ENCODE assay signal across 1 cellular context in the genomic region with DNA sequence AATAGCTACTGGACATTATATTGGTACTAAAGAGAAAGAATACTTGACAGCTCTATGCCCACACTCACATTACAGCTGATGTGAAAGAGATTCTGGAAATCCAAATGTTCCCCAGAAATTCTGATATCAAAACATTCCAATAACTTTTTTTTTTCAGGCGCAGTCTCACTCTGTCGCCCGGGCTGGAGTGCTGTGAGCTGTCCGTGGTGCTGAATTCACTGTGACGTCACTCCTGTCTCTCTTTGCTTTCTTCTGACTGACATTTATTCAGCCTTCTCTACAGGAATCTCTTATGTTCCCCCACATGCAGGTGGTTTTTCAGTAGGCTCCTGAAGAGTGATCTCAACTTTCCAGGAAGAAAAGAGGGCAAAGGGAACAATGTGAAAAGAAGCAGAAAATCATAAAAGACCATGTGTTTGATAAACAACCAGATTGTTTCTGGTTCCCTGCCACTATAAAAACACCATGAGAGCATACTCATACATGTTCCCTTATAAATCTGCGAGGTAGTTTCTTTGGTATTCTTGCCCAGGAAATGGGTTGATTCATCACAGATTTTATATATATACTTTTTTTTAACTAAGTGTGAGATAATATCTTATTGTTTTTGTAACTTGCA.
A peak's percentile ranks its signal among the peaks of the same experiment; 100 is the strongest.
TF ChIP-seq lines count a peak whose summit lies in the region.

No MANE protein-coding gene starts in this region.

TF ChIP-seq in HepG2, 621 proteins besides CTCF, POLR2A, EP300 and RAD21 (continues in another document):
- TF ChIP-seq TEF (CRISPR knock-in tag; IDR thresholded peaks at IDR 0.05) (peak; percentile 87), REXO4 (CRISPR knock-in tag; IDR thresholded peaks at IDR 0.05; ENCODE audit: borderline replicate concordance) (no peak), IKZF5 (CRISPR knock-in tag; IDR thresholded peaks at IDR 0.05) (peak; percentile 34; the same call in 1 of the 2 replicates), REPIN1 (CRISPR knock-in tag; IDR thresholded peaks at IDR 0.05; ENCODE audit: borderline replicate concordance, low read depth) (no peak), FOXO1 (CRISPR knock-in tag; IDR thresholded peaks at IDR 0.05) (no peak), ZNF10 (CRISPR knock-in tag; IDR thresholded peaks at IDR 0.05; ENCODE audit: borderline replicate concordance, low read depth) (no peak), CHD4 (IDR thresholded peaks at IDR 0.05; ENCODE audit: borderline replicate concordance, low read length) (no peak), THAP11 (CRISPR knock-in tag; IDR thresholded peaks at IDR 0.05) (peak; percentile 49; the same call in 1 of the 2 replicates), MTA1 (CRISPR knock-in tag; IDR thresholded peaks at IDR 0.05; ENCODE audit: borderline replicate concordance) (no peak), ARID2 (CRISPR knock-in tag; IDR thresholded peaks at IDR 0.05; ENCODE audit: borderline replicate concordance) (no peak), MYPOP (CRISPR knock-in tag; IDR thresholded peaks at IDR 0.05) (0 out of 2 replicates have a peak, but pooled peaks have one; percentile 37), ZKSCAN8 (CRISPR knock-in tag; IDR thresholded peaks at IDR 0.05; ENCODE audit: borderline replicate concordance) (no peak), CEBPG (CRISPR knock-in tag; IDR thresholded peaks at IDR 0.05) (0 out of 2 replicates have a peak, but pooled peaks have one; percentile 16), ZNF44 (CRISPR knock-in tag; IDR thresholded peaks at IDR 0.05) (no peak), NCOA2 (CRISPR knock-in tag; IDR thresholded peaks at IDR 0.05) (peak; percentile 54; the same call in 1 of the 2 replicates), ZNF891 (CRISPR knock-in tag; IDR thresholded peaks at IDR 0.05) (no peak), SNAPC4 (CRISPR knock-in tag; IDR thresholded peaks at IDR 0.05) (no peak), MZF1 (CRISPR knock-in tag; IDR thresholded peaks at IDR 0.05; ENCODE audit: borderline replicate concordance) (no peak), EEA1 (CRISPR knock-in tag; IDR thresholded peaks at IDR 0.05; ENCODE audit: borderline replicate concordance) (no peak), HOXA9 (CRISPR knock-in tag; IDR thresholded peaks at IDR 0.05; ENCODE audit: borderline replicate concordance) (no peak), ZBTB21 (CRISPR knock-in tag; IDR thresholded peaks at IDR 0.05) (0 out of 2 replicates have a peak, but pooled peaks have one; percentile 60), MYC (CRISPR knock-in tag; IDR thresholded peaks at IDR 0.05; ENCODE audit: borderline replicate concordance) (no peak), ZNF749 (CRISPR knock-in tag; IDR thresholded peaks at IDR 0.05; ENCODE audit: borderline replicate concordance) (peak; percentile 46; the same call in 1 of the 2 replicates), ETS1 (CRISPR knock-in tag; IDR thresholded peaks at IDR 0.05) (no peak), ZNF670 (CRISPR knock-in tag; IDR thresholded peaks at IDR 0.05; ENCODE audit: borderline replicate concordance) (no peak), ZNF772 (CRISPR knock-in tag; IDR thresholded peaks at IDR 0.05) (no peak), FOXP1 (IDR thresholded peaks at IDR 0.05) (no peak), FOXP1 (CRISPR knock-in tag; IDR thresholded peaks at IDR 0.05) (no peak), HMGA1 (CRISPR knock-in tag; conservative IDR thresholded peaks at IDR 0.05) (no peak), CREB1 (IDR thresholded peaks at IDR 0.05) (peak; percentile 98), CREB1 (CRISPR knock-in tag; IDR thresholded peaks at IDR 0.05) (peak; percentile 96), ZNF782 (CRISPR knock-in tag; IDR thresholded peaks at IDR 0.05; ENCODE audit: borderline replicate concordance) (no peak), ZFP1 (CRISPR knock-in tag; IDR thresholded peaks at IDR 0.05) (no peak), ZNF3 (CRISPR knock-in tag; IDR thresholded peaks at IDR 0.05) (no peak)
- TF ChIP-seq, protein P1, sequence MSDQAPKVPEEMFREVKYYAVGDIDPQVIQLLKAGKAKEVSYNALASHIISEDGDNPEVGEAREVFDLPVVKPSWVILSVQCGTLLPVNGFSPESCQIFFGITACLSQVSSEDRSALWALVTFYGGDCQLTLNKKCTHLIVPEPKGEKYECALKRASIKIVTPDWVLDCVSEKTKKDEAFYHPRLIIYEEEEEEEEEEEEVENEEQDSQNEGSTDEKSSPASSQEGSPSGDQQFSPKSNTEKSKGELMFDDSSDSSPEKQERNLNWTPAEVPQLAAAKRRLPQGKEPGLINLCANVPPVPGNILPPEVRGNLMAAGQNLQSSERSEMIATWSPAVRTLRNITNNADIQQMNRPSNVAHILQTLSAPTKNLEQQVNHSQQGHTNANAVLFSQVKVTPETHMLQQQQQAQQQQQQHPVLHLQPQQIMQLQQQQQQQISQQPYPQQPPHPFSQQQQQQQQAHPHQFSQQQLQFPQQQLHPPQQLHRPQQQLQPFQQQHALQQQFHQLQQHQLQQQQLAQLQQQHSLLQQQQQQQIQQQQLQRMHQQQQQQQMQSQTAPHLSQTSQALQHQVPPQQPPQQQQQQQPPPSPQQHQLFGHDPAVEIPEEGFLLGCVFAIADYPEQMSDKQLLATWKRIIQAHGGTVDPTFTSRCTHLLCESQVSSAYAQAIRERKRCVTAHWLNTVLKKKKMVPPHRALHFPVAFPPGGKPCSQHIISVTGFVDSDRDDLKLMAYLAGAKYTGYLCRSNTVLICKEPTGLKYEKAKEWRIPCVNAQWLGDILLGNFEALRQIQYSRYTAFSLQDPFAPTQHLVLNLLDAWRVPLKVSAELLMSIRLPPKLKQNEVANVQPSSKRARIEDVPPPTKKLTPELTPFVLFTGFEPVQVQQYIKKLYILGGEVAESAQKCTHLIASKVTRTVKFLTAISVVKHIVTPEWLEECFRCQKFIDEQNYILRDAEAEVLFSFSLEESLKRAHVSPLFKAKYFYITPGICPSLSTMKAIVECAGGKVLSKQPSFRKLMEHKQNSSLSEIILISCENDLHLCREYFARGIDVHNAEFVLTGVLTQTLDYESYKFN (CRISPR knock-in tag; conservative IDR thresholded peaks at IDR 0.05) = no peak
- TF ChIP-seq, protein P2, sequence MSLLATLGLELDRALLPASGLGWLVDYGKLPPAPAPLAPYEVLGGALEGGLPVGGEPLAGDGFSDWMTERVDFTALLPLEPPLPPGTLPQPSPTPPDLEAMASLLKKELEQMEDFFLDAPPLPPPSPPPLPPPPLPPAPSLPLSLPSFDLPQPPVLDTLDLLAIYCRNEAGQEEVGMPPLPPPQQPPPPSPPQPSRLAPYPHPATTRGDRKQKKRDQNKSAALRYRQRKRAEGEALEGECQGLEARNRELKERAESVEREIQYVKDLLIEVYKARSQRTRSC (CRISPR knock-in tag; IDR thresholded peaks at IDR 0.05; ENCODE audit: low read depth) = no peak
- TF ChIP-seq, protein P3, sequence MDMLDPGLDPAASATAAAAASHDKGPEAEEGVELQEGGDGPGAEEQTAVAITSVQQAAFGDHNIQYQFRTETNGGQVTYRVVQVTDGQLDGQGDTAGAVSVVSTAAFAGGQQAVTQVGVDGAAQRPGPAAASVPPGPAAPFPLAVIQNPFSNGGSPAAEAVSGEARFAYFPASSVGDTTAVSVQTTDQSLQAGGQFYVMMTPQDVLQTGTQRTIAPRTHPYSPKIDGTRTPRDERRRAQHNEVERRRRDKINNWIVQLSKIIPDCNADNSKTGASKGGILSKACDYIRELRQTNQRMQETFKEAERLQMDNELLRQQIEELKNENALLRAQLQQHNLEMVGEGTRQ (IDR thresholded peaks at IDR 0.05; ENCODE audit: low read depth, low read length) = no peak
- TF ChIP-seq, protein P3 (CRISPR knock-in tag; IDR thresholded peaks at IDR 0.05; ENCODE audit: borderline replicate concordance) = no peak
- TF ChIP-seq, protein P4, sequence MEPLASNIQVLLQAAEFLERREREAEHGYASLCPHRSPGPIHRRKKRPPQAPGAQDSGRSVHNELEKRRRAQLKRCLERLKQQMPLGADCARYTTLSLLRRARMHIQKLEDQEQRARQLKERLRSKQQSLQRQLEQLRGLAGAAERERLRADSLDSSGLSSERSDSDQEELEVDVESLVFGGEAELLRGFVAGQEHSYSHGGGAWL (CRISPR knock-in tag; IDR thresholded peaks at IDR 0.05) = peak; percentile 53; the same call in 1 of the 2 replicates
- TF ChIP-seq, protein P5, sequence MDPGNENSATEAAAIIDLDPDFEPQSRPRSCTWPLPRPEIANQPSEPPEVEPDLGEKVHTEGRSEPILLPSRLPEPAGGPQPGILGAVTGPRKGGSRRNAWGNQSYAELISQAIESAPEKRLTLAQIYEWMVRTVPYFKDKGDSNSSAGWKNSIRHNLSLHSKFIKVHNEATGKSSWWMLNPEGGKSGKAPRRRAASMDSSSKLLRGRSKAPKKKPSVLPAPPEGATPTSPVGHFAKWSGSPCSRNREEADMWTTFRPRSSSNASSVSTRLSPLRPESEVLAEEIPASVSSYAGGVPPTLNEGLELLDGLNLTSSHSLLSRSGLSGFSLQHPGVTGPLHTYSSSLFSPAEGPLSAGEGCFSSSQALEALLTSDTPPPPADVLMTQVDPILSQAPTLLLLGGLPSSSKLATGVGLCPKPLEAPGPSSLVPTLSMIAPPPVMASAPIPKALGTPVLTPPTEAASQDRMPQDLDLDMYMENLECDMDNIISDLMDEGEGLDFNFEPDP (CRISPR knock-in tag; conservative IDR thresholded peaks at IDR 0.05) = no peak
